In the genomic region with DNA sequence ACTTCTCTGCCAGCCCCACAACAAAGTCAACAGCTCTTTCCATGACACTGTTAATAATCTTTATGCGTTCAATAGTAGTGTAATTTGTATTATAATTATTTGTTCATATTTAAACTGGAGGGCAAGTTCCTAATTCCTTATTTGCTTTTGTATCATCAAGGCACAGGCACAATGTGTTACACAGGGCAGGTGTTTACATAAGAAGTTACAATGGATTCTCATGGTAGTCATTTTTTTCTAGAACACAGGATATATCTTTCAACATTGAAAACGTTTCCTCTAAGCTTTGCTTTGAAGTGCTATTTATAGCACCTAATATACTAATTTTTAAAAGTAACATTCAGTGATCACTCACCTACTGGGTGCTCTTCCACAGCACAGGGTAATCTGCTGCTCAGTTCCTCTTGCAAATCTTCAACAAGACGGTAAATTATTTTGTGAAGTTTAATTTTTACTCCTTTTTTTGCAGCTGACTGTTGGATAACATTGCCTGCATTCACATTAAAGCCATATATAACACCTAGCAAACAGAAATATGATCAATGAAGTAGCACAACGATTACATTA, we compare ENCODE assay signal across 1 cellular context.
TF ChIP-seq lines count a peak whose summit lies in the region.

No MANE protein-coding gene starts in this region.

TF ChIP-seq in HepG2, 621 proteins besides CTCF, POLR2A, EP300 and RAD21 (continued from another document and continues in another):
- TF ChIP-seq, protein P1, sequence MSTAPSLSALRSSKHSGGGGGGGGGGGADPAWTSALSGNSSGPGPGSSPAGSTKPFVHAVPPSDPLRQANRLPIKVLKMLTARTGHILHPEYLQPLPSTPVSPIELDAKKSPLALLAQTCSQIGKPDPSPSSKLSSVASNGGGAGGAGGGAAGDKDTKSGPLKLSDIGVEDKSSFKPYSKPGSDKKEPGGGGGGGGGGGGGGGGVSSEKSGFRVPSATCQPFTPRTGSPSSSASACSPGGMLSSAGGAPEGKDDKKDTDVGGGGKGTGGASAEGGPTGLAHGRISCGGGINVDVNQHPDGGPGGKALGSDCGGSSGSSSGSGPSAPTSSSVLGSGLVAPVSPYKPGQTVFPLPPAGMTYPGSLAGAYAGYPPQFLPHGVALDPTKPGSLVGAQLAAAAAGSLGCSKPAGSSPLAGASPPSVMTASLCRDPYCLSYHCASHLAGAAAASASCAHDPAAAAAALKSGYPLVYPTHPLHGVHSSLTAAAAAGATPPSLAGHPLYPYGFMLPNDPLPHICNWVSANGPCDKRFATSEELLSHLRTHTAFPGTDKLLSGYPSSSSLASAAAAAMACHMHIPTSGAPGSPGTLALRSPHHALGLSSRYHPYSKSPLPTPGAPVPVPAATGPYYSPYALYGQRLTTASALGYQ (CRISPR knock-in tag; IDR thresholded peaks at IDR 0.05) = no peak
- TF ChIP-seq, protein P2, sequence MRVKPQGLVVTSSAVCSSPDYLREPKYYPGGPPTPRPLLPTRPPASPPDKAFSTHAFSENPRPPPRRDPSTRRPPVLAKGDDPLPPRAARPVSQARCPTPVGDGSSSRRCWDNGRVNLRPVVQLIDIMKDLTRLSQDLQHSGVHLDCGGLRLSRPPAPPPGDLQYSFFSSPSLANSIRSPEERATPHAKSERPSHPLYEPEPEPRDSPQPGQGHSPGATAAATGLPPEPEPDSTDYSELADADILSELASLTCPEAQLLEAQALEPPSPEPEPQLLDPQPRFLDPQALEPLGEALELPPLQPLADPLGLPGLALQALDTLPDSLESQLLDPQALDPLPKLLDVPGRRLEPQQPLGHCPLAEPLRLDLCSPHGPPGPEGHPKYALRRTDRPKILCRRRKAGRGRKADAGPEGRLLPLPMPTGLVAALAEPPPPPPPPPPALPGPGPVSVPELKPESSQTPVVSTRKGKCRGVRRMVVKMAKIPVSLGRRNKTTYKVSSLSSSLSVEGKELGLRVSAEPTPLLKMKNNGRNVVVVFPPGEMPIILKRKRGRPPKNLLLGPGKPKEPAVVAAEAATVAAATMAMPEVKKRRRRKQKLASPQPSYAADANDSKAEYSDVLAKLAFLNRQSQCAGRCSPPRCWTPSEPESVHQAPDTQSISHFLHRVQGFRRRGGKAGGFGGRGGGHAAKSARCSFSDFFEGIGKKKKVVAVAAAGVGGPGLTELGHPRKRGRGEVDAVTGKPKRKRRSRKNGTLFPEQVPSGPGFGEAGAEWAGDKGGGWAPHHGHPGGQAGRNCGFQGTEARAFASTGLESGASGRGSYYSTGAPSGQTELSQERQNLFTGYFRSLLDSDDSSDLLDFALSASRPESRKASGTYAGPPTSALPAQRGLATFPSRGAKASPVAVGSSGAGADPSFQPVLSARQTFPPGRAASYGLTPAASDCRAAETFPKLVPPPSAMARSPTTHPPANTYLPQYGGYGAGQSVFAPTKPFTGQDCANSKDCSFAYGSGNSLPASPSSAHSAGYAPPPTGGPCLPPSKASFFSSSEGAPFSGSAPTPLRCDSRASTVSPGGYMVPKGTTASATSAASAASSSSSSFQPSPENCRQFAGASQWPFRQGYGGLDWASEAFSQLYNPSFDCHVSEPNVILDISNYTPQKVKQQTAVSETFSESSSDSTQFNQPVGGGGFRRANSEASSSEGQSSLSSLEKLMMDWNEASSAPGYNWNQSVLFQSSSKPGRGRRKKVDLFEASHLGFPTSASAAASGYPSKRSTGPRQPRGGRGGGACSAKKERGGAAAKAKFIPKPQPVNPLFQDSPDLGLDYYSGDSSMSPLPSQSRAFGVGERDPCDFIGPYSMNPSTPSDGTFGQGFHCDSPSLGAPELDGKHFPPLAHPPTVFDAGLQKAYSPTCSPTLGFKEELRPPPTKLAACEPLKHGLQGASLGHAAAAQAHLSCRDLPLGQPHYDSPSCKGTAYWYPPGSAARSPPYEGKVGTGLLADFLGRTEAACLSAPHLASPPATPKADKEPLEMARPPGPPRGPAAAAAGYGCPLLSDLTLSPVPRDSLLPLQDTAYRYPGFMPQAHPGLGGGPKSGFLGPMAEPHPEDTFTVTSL (CRISPR knock-in tag; IDR thresholded peaks at IDR 0.05; ENCODE audit: borderline replicate concordance) = peak; percentile 36; the same call in 1 of the 2 replicates
- TF ChIP-seq ELF3 (CRISPR knock-in tag; IDR thresholded peaks at IDR 0.05) (peak; percentile 72), MIER3 (CRISPR knock-in tag; IDR thresholded peaks at IDR 0.05; ENCODE audit: borderline replicate concordance) (no peak), ZNF431 (CRISPR knock-in tag; IDR thresholded peaks at IDR 0.05; ENCODE audit: borderline replicate concordance, low read depth) (no peak), TCF7 (IDR thresholded peaks at IDR 0.05; ENCODE audit: low read depth) (peak; percentile 79), SP140L (CRISPR knock-in tag; IDR thresholded peaks at IDR 0.05; ENCODE audit: borderline replicate concordance) (no peak), FOXA1 (IDR thresholded peaks at IDR 0.05) (peak; percentile 74), FOXA1 (CRISPR knock-in tag; IDR thresholded peaks at IDR 0.05) (peak; percentile 78), RELA (CRISPR knock-in tag; IDR thresholded peaks at IDR 0.05) (no peak), MEF2D (CRISPR knock-in tag; IDR thresholded peaks at IDR 0.05) (peak; percentile 85), ZNF335 (CRISPR knock-in tag; IDR thresholded peaks at IDR 0.05) (peak; percentile 80; the same call in 1 of the 2 replicates), XRCC5 (optimal IDR thresholded peaks at IDR 0.05; ENCODE audit: low read length) (no peak), YEATS2 (CRISPR knock-in tag; IDR thresholded peaks at IDR 0.05; ENCODE audit: borderline replicate concordance) (peak; percentile 19; the same call in 1 of the 2 replicates), ZNF326 (CRISPR knock-in tag; IDR thresholded peaks at IDR 0.05; ENCODE audit: borderline replicate concordance) (no peak), ZNF292 (CRISPR knock-in tag; IDR thresholded peaks at IDR 0.05; ENCODE audit: borderline replicate concordance, low read depth) (no peak), SAFB2 (CRISPR knock-in tag; IDR thresholded peaks at IDR 0.05; ENCODE audit: borderline replicate concordance, low read depth) (no peak), SPEN (CRISPR knock-in tag; IDR thresholded peaks at IDR 0.05; ENCODE audit: low read depth) (no peak), HMGA1 (CRISPR knock-in tag; conservative IDR thresholded peaks at IDR 0.05) (no peak), NFIC (IDR thresholded peaks at IDR 0.05; ENCODE audit: low read length) (peak; percentile 41; the same call in 1 of the 2 replicates), CENPX (CRISPR knock-in tag; IDR thresholded peaks at IDR 0.05) (no peak), ZKSCAN1 (IDR thresholded peaks at IDR 0.05; ENCODE audit: low read length) (no peak), ATM (IDR thresholded peaks at IDR 0.05; ENCODE audit: borderline replicate concordance) (no peak), ZNF678 (CRISPR knock-in tag; IDR thresholded peaks at IDR 0.05) (no peak), ZFP36L1 (CRISPR knock-in tag; IDR thresholded peaks at IDR 0.05) (0 out of 2 replicates have a peak, but pooled peaks have one; percentile 18), U2AF1 (optimal IDR thresholded peaks at IDR 0.05; ENCODE audit: low read depth, low read length) (no peak), ONECUT2 (CRISPR knock-in tag; IDR thresholded peaks at IDR 0.05) (no peak), GATAD2A (CRISPR knock-in tag; IDR thresholded peaks at IDR 0.05) (peak; percentile 54), HMG20A (CRISPR knock-in tag; IDR thresholded peaks at IDR 0.05; ENCODE audit: borderline replicate concordance) (peak; percentile 72; the same call in 1 of the 2 replicates), CHD2 (IDR thresholded peaks at IDR 0.05; ENCODE audit: low read depth, low read length) (no peak), REL (CRISPR knock-in tag; conservative IDR thresholded peaks at IDR 0.05) (no peak), ZNF253 (CRISPR knock-in tag; IDR thresholded peaks at IDR 0.05; ENCODE audit: borderline replicate concordance) (no peak), ZNF589 (CRISPR knock-in tag; conservative IDR thresholded peaks at IDR 0.05) (no peak), FOXP1 (IDR thresholded peaks at IDR 0.05) (no peak), FOXP1 (CRISPR knock-in tag; IDR thresholded peaks at IDR 0.05) (0 out of 2 replicates have a peak, but pooled peaks have one; percentile 44), ZNF446 (CRISPR knock-in tag; IDR thresholded peaks at IDR 0.05) (no peak), SIN3B (IDR thresholded peaks at IDR 0.05; ENCODE audit: low read length) (no peak)
- TF ChIP-seq, protein P3, sequence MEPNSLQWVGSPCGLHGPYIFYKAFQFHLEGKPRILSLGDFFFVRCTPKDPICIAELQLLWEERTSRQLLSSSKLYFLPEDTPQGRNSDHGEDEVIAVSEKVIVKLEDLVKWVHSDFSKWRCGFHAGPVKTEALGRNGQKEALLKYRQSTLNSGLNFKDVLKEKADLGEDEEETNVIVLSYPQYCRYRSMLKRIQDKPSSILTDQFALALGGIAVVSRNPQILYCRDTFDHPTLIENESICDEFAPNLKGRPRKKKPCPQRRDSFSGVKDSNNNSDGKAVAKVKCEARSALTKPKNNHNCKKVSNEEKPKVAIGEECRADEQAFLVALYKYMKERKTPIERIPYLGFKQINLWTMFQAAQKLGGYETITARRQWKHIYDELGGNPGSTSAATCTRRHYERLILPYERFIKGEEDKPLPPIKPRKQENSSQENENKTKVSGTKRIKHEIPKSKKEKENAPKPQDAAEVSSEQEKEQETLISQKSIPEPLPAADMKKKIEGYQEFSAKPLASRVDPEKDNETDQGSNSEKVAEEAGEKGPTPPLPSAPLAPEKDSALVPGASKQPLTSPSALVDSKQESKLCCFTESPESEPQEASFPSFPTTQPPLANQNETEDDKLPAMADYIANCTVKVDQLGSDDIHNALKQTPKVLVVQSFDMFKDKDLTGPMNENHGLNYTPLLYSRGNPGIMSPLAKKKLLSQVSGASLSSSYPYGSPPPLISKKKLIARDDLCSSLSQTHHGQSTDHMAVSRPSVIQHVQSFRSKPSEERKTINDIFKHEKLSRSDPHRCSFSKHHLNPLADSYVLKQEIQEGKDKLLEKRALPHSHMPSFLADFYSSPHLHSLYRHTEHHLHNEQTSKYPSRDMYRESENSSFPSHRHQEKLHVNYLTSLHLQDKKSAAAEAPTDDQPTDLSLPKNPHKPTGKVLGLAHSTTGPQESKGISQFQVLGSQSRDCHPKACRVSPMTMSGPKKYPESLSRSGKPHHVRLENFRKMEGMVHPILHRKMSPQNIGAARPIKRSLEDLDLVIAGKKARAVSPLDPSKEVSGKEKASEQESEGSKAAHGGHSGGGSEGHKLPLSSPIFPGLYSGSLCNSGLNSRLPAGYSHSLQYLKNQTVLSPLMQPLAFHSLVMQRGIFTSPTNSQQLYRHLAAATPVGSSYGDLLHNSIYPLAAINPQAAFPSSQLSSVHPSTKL (CRISPR knock-in tag; IDR thresholded peaks at IDR 0.05) = peak; percentile 82
- TF ChIP-seq, protein P4, sequence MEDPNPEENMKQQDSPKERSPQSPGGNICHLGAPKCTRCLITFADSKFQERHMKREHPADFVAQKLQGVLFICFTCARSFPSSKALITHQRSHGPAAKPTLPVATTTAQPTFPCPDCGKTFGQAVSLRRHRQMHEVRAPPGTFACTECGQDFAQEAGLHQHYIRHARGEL (CRISPR knock-in tag; IDR thresholded peaks at IDR 0.05) = no peak
- TF ChIP-seq, protein P5, sequence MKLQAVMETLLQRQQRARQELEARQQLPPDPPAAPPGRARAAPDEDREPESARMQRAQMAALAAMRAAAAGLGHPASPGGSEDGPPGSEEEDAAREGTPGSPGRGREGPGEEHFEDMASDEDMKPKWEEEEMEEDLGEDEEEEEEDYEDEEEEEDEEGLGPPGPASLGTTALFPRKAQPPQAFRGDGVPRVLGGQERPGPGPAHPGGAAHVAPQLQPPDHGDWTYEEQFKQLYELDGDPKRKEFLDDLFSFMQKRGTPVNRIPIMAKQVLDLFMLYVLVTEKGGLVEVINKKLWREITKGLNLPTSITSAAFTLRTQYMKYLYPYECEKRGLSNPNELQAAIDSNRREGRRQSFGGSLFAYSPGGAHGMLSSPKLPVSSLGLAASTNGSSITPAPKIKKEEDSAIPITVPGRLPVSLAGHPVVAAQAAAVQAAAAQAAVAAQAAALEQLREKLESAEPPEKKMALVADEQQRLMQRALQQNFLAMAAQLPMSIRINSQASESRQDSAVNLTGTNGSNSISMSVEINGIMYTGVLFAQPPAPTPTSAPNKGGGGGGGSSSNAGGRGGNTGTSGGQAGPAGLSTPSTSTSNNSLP (IDR thresholded peaks at IDR 0.05; ENCODE audit: low read depth, low read length) = peak; percentile 71
- TF ChIP-seq, protein P6, sequence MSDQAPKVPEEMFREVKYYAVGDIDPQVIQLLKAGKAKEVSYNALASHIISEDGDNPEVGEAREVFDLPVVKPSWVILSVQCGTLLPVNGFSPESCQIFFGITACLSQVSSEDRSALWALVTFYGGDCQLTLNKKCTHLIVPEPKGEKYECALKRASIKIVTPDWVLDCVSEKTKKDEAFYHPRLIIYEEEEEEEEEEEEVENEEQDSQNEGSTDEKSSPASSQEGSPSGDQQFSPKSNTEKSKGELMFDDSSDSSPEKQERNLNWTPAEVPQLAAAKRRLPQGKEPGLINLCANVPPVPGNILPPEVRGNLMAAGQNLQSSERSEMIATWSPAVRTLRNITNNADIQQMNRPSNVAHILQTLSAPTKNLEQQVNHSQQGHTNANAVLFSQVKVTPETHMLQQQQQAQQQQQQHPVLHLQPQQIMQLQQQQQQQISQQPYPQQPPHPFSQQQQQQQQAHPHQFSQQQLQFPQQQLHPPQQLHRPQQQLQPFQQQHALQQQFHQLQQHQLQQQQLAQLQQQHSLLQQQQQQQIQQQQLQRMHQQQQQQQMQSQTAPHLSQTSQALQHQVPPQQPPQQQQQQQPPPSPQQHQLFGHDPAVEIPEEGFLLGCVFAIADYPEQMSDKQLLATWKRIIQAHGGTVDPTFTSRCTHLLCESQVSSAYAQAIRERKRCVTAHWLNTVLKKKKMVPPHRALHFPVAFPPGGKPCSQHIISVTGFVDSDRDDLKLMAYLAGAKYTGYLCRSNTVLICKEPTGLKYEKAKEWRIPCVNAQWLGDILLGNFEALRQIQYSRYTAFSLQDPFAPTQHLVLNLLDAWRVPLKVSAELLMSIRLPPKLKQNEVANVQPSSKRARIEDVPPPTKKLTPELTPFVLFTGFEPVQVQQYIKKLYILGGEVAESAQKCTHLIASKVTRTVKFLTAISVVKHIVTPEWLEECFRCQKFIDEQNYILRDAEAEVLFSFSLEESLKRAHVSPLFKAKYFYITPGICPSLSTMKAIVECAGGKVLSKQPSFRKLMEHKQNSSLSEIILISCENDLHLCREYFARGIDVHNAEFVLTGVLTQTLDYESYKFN (CRISPR knock-in tag; conservative IDR thresholded peaks at IDR 0.05) = 0 out of 2 replicates have a peak, but pooled peaks have one; percentile 31
- TF ChIP-seq, protein P7, sequence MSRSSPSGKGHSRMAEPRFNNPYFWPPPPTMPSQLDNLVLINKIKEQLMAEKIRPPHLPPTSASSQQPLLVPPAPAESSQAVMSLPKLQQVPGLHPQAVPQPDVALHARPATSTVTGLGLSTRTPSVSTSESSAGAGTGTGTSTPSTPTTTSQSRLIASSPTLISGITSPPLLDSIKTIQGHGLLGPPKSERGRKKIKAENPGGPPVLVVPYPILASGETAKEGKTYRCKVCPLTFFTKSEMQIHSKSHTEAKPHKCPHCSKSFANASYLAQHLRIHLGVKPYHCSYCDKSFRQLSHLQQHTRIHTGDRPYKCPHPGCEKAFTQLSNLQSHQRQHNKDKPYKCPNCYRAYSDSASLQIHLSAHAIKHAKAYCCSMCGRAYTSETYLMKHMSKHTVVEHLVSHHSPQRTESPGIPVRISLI (CRISPR knock-in tag; IDR thresholded peaks at IDR 0.05; ENCODE audit: borderline replicate concordance) = no peak
- TF ChIP-seq, protein P8, sequence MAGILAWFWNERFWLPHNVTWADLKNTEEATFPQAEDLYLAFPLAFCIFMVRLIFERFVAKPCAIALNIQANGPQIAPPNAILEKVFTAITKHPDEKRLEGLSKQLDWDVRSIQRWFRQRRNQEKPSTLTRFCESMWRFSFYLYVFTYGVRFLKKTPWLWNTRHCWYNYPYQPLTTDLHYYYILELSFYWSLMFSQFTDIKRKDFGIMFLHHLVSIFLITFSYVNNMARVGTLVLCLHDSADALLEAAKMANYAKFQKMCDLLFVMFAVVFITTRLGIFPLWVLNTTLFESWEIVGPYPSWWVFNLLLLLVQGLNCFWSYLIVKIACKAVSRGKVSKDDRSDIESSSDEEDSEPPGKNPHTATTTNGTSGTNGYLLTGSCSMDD (CRISPR knock-in tag; IDR thresholded peaks at IDR 0.05) = no peak
